In genomic region chr12:9052610-9053009, GRCh38 we compare ENCODE assay signal across 8 cellular contexts.
"Had no signal": no experiment of that assay in that cellular context is flagged by ENCODE, and none has a peak within 500 bp of the region (broad histone marks: within the 10 kb centered on the region; RNA-seq: fewer than 3 reads in every experiment).

No MANE protein-coding gene starts in this region.

- ATAC-seq: HCT116, K562 had no signal

- H3K27ac ChIP-seq: GM23248 had no signal

- H3K27ac Mint-ChIP-seq: HFFc6 had no signal

- H3K4me3 ChIP-seq: GM23248, HAP-1, K562 had no signal

- H3K9me3 Mint-ChIP-seq: HFFc6 had no signal

- H3K4me3 Mint-ChIP-seq: HFFc6 had no signal

- H3K36me3 ChIP-seq: HAP-1 had no signal

- H3K4me1 ChIP-seq: HAP-1 had no signal

- H3K9me3 ChIP-seq: HAP-1 had no signal

- DNase-seq: GM23248, GOT3, H7, HFFc6, IMR-90 had no signal
